In the genomic region with DNA sequence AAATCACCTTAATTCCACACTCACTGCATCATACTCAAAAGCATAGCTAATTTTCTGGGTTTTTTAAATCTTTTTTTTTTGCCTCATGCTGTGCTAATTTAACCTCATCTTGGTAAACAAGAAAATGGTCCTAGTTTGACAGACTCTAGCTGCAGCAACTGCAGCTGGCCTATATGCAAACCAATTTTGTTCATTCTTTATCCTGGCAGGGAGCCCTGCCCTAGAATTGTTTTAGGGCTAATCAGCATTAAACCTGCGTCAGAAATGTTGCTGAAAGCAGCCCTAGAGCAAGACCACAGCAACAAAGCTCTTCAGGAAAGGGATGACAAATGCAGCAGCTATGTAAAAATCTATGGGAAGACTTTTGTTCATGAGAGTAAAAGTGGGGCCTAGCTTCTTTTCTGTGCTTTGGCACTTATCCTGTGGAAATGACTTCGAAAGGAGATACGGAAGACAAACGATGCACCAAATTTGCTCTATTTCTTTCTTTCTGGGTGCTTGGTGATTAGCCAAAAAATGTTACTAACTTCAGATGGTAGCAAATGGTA, we compare ENCODE assay signal across 8 cellular contexts.
DNase-seq lines count a peak whose midpoint lies in the region; ATAC-seq, FAIRE-seq and TF ChIP-seq lines count a peak whose summit lies in the region.

No MANE protein-coding gene starts in this region.

- H4K91ac ChIP-seq in mesenchymal stem cell (ENCODE audit: low read length) = no peak overlapping the region

- H3K4me1 Mint-ChIP-seq in stimulated activated effector memory CD8-positive, alpha-beta T cell treated with anti-CD3 and anti-CD28 coated beads, Interleukin-12 subunit alpha, Interleukin-12 subunit beta, amount 100 ng/mL, for 72 hours = no peaks in the 10 kb centered on the region

- H4K8ac ChIP-seq in mesenchymal stem cell (ENCODE audit: low read length) = no peak overlapping the region

- H3K4me2 ChIP-seq in mesenchymal stem cell (ENCODE audit: low read length, poor library complexity, severe bottlenecking) = no peak overlapping the region

- DNase-seq in COR-L47 (lab: John Stamatoyannopoulos, UW) (peak; percentile 69), NCI-H146 (lab: John Stamatoyannopoulos, UW) (peak; percentile 95), bronchial epithelial cell (ENCODE audit: low read depth) (peak; percentile 98), mesenchymal stem cell (peak; percentile 97)
- DNase-seq in activated CD4-positive, CD25-positive, alpha-beta regulatory T cell (lab: John Stamatoyannopoulos, UW) = no peak
- no peak for DNase-seq in stimulated activated effector memory CD8-positive, alpha-beta T cell treated with anti-CD3 and anti-CD28 coated beads, Interleukin-12 subunit alpha, Interleukin-12 subunit beta, amount 100 ng/mL, for 72 hours (ENCODE audit: low spot score in 2 of 2)

- H3K27me3 ChIP-seq in bronchial epithelial cell (ENCODE audit: control insufficient read depth, insufficient read depth, low read length) (no peaks in the 10 kb centered on the region), mesenchymal stem cell (ENCODE audit: control insufficient read depth in 1 of 2, insufficient read depth in 1 of 2, low read length in 2 of 2) (no peaks in the 10 kb centered on the region)

- no peak for TF ChIP-seq CTCF in bronchial epithelial cell (IDR thresholded peaks at IDR 0.05; ENCODE audit: insufficient read depth, low read length, severe bottlenecking)

- no peak overlapping the region for H3K14ac ChIP-seq in mesenchymal stem cell (ENCODE audit: low read length in 2 of 2)

- H3K36me3 ChIP-seq in bronchial epithelial cell (ENCODE audit: control insufficient read depth, insufficient read depth, low read length) (no peaks in the 10 kb centered on the region), mesenchymal stem cell (ENCODE audit: control insufficient read depth in 1 of 2, insufficient read depth in 2 of 2, low read depth in 1 of 2, low read length in 2 of 2) (no peaks in the 10 kb centered on the region)

- no peak overlapping the region for H3K18ac ChIP-seq in mesenchymal stem cell (ENCODE audit: low read depth in 1 of 2, low read length in 2 of 2)

- no peak overlapping the region for H2BK5ac ChIP-seq in mesenchymal stem cell (ENCODE audit: low read depth, low read length, poor library complexity, severe bottlenecking)

- H3K23ac ChIP-seq in mesenchymal stem cell (ENCODE audit: low read length in 2 of 2) = no peak overlapping the region

- H3K4me3 ChIP-seq in bronchial epithelial cell (ENCODE audit: low read depth, low read length) (no peak overlapping the region), mesenchymal stem cell (ENCODE audit: insufficient read depth in 1 of 2, low read depth in 1 of 2, low read length in 2 of 2) (no peak overlapping the region)

- under 1% methylated on average over 4 of the region's 4 CpGs for WGBS in mesenchymal stem cell

- no peak overlapping the region for H3K4ac ChIP-seq in mesenchymal stem cell (ENCODE audit: low read depth in 1 of 2, low read length in 2 of 2)

- peak overlapping the region; percentile 80 for H3K9ac ChIP-seq in mesenchymal stem cell (ENCODE audit: low read length)

- H3K36me3 Mint-ChIP-seq in stimulated activated effector memory CD8-positive, alpha-beta T cell treated with anti-CD3 and anti-CD28 coated beads, Interleukin-12 subunit alpha, Interleukin-12 subunit beta, amount 100 ng/mL, for 72 hours = no peaks in the 10 kb centered on the region

- peaks cover 11% of the 10 kb centered on the region for H3K79me1 ChIP-seq in mesenchymal stem cell (replicated peaks; ENCODE audit: low read length, poor library complexity, severe bottlenecking)

- no peak for ATAC-seq in HG02610 (IDR thresholded peaks at IDR 0.05; ENCODE audit: unreplicated experiment)
- no peak for ATAC-seq in stimulated activated effector memory CD8-positive, alpha-beta T cell treated with anti-CD3 and anti-CD28 coated beads, Interleukin-12 subunit alpha, Interleukin-12 subunit beta, amount 100 ng/mL, for 72 hours
- ATAC-seq in GM19395 (IDR thresholded peaks at IDR 0.05; ENCODE audit: unreplicated experiment) = no peak

- no peaks in the 10 kb centered on the region for H3K9me3 ChIP-seq in mesenchymal stem cell (ENCODE audit: control insufficient read depth, low read length)

- H2BK120ac ChIP-seq in mesenchymal stem cell (ENCODE audit: low read depth, low read length) = no peak overlapping the region

- peaks cover 9% of the 10 kb centered on the region for H3K4me1 ChIP-seq in mesenchymal stem cell (ENCODE audit: control insufficient read depth, insufficient read depth, low read depth, low read length)

- peak overlapping the region; percentile 95 for H3K27ac ChIP-seq in mesenchymal stem cell (ENCODE audit: low read length, poor library complexity, severe bottlenecking)

- no peaks in the 10 kb centered on the region for H3K9me3 Mint-ChIP-seq in stimulated activated effector memory CD8-positive, alpha-beta T cell treated with anti-CD3 and anti-CD28 coated beads, Interleukin-12 subunit alpha, Interleukin-12 subunit beta, amount 100 ng/mL, for 72 hours

- no peak overlapping the region for H3K27ac Mint-ChIP-seq in stimulated activated effector memory CD8-positive, alpha-beta T cell treated with anti-CD3 and anti-CD28 coated beads, Interleukin-12 subunit alpha, Interleukin-12 subunit beta, amount 100 ng/mL, for 72 hours

- peak; percentile 77 for FAIRE-seq in bronchial epithelial cell (lab: Jason Lieb, UNC)

- H2AFZ ChIP-seq in mesenchymal stem cell (ENCODE audit: low read depth, low read length) = no peak overlapping the region

- no peak overlapping the region for H2BK15ac ChIP-seq in mesenchymal stem cell (ENCODE audit: low read depth, poor library complexity, severe bottlenecking)

- no peak overlapping the region for H2BK12ac ChIP-seq in mesenchymal stem cell (ENCODE audit: low read length in 2 of 2)

- no peak overlapping the region for H3K4me3 Mint-ChIP-seq in stimulated activated effector memory CD8-positive, alpha-beta T cell treated with anti-CD3 and anti-CD28 coated beads, Interleukin-12 subunit alpha, Interleukin-12 subunit beta, amount 100 ng/mL, for 72 hours

- H2AK5ac ChIP-seq in mesenchymal stem cell (ENCODE audit: low read length, severe bottlenecking) = no peak overlapping the region

Comparison
In these comparisons a context has a peak if more than half of its experiments do, and no peak if none do; other contexts are left out.
1. DNase-seq: peak in COR-L47 (single experiment), NCI-H146 (single experiment), bronchial epithelial cell (single experiment) and mesenchymal stem cell (single experiment); none in activated CD4-positive, CD25-positive, alpha-beta regulatory T cell (0 of 4) and stimulated activated effector memory CD8-positive, alpha-beta T cell treated with anti-CD3 and anti-CD28 coated beads, Interleukin-12 subunit alpha, Interleukin-12 subunit beta, amount 100 ng/mL, for 72 hours (0 of 2).